ENCODE assay signal across 9 cellular contexts in genomic region chr9:2570615-2571479, GRCh38. TPM values are rescaled to one million over a fixed set of nuclear protein-coding genes. Genes with fewer than 3 reads are reported as not detected.
DNase-seq lines count a peak whose midpoint lies in the region; ATAC-seq and TF ChIP-seq lines count a peak whose summit lies in the region.
"Had no signal": no experiment of that assay in that cellular context is flagged by ENCODE, and none has a peak within 500 bp of the region (broad histone marks: within the 10 kb centered on the region; RNA-seq: fewer than 3 reads in every experiment).

No MANE protein-coding gene starts in this region.

- no peak overlapping the region for H2BK20ac ChIP-seq in IMR-90 (ENCODE audit: low read depth, low read length)

- in situ Hi-C loops in G401 (cut with HindIII; ENCODE audit: low sequenced_read_pairs) (no loop called here), IMR-90 (cut with MboI; ENCODE audit: low sequenced_read_pairs) (no loop called here)

- H3K9me3 ChIP-seq in IMR-90 (ENCODE audit: control insufficient read depth, insufficient read depth, low read length): no peaks in the 10 kb centered on the region
- H3K9me3 ChIP-seq in fibroblast of lung (ENCODE audit: control insufficient read depth, insufficient read depth, low read depth, low read length): no peaks in the 10 kb centered on the region
- H3K9me3 ChIP-seq in trophoblast cell (ENCODE audit: insufficient read depth, low read depth, low read length): no peaks in the 10 kb centered on the region

- H3K9ac ChIP-seq in IMR-90 (ENCODE audit: low read depth, low read length) (no peak overlapping the region), fibroblast of lung (ENCODE audit: insufficient read depth, low read length) (no peak overlapping the region), trophoblast cell (ENCODE audit: low read length) (no peak overlapping the region)

- CTCF ChIA-PET in IMR-90 (lab: Yijun Ruan, JAX): interaction anchor here (0.6 kb wide), 1 partner anchor 353 kb away, joined by 3 read pairs; no protein-coding TSS in a partner anchor

- POLR2A ChIA-PET in IMR-90 (lab: Charles Lee; ENCODE audit: unreplicated experiment): no interaction called here

- DNase-seq in G401 (ENCODE audit: low spot score) (peak; percentile 42), IMR-90 (peak; percentile 62), SIG-M5 (lab: John Stamatoyannopoulos, UW) (peak; percentile 75), fibroblast of lung (ENCODE audit: low read depth in 2 of 2) (peak; percentile 83 to 93), trophoblast cell (peak; percentile 98 to 99), middle frontal gyrus (ENCODE audit: extremely low spot score, low spot score) (no peak)
- no peak for DNase-seq in activated T-helper 1 cell treated with anti-CD3 and anti-CD28 coated beads, Interleukin-12 subunit alpha, Interleukin-12 subunit beta, Interleukin-2, Interleukin-4 antibody, amounts not matched to agents 30 ng/mL and 10 ng/mL and 1 ng/mL, durations not matched to agents 14 hours and 24 hours and 36 hours (ENCODE audit: low spot score)

- H3K27ac ChIP-seq in IMR-90 (ENCODE audit: insufficient read depth, low read length): no peak overlapping the region
- no peak overlapping the region for H3K27ac ChIP-seq in fibroblast of lung (ENCODE audit: insufficient read depth, low read length)
- peak overlapping the region; percentile 79 for H3K27ac ChIP-seq in trophoblast cell (ENCODE audit: low read depth, low read length)
- H3K27ac ChIP-seq: SK-N-MC had no signal

- no peaks in the 10 kb centered on the region for H3K79me1 ChIP-seq in IMR-90 (ENCODE audit: low read depth in 1 of 2, low read length in 2 of 2)
- H3K79me1 ChIP-seq in trophoblast cell (ENCODE audit: low read length): peaks cover 2% of the 10 kb centered on the region

- H4K8ac ChIP-seq in IMR-90 (ENCODE audit: low read depth in 2 of 2, low read length in 2 of 2) (no peak overlapping the region), trophoblast cell (ENCODE audit: low read depth, low read length) (no peak overlapping the region)

- H4K91ac ChIP-seq in IMR-90 (ENCODE audit: insufficient read depth, low read depth, low read length) (no peak overlapping the region), trophoblast cell (ENCODE audit: low read depth, low read length) (no peak overlapping the region)

- no peak overlapping the region for H4K5ac ChIP-seq in IMR-90 (ENCODE audit: low read depth, low read length)

- 0 out of 2 replicates have a peak overlapping the region, but pooled peaks have one; percentile 56 for H3K23ac ChIP-seq in IMR-90 (ENCODE audit: low read depth, low read length)
- no peak overlapping the region for H3K23ac ChIP-seq in trophoblast cell (ENCODE audit: low read length)

- no peaks in the 10 kb centered on the region for H3K36me3 ChIP-seq in IMR-90 (ENCODE audit: control insufficient read depth, insufficient read depth, low read length)
- no peaks in the 10 kb centered on the region for H3K36me3 ChIP-seq in fibroblast of lung (ENCODE audit: control insufficient read depth, insufficient read depth, low read length)
- H3K36me3 ChIP-seq in trophoblast cell (ENCODE audit: control insufficient read depth in 1 of 2, insufficient read depth in 2 of 2, low read length in 2 of 2): no peaks in the 10 kb centered on the region

- H3K14ac ChIP-seq in IMR-90 (replicated peaks; ENCODE audit: low read depth, low read length) (peak overlapping the region; percentile 74), trophoblast cell (ENCODE audit: low read length) (no peak overlapping the region)

- TF ChIP-seq CTCF in IMR-90 (conservative IDR thresholded peaks at IDR 0.05; ENCODE audit: low read depth, low read length): no peak
- TF ChIP-seq CTCF in fibroblast of lung (conservative IDR thresholded peaks at IDR 0.05 in 1 of 2, IDR thresholded peaks at IDR 0.05 in 1 of 2; ENCODE audit: low read depth in 1 of 2, low read length in 2 of 2): no peak

- H3K27me3 Mint-ChIP-seq in activated T-helper 1 cell treated with anti-CD3 and anti-CD28 coated beads, Interleukin-12 subunit alpha, Interleukin-12 subunit beta, Interleukin-2, Interleukin-4 antibody, amounts not matched to agents 30 ng/mL and 10 ng/mL and 1 ng/mL, durations not matched to agents 14 hours and 24 hours and 36 hours (ENCODE audit: insufficient read depth): peaks cover 5% of the 10 kb centered on the region

- H3K4me1 Mint-ChIP-seq in activated T-helper 1 cell treated with anti-CD3 and anti-CD28 coated beads, Interleukin-12 subunit alpha, Interleukin-12 subunit beta, Interleukin-2, Interleukin-4 antibody, amounts not matched to agents 30 ng/mL and 10 ng/mL and 1 ng/mL, durations not matched to agents 14 hours and 24 hours and 36 hours (ENCODE audit: low read depth): no peaks in the 10 kb centered on the region

- no peaks in the 10 kb centered on the region for H3K36me3 Mint-ChIP-seq in activated T-helper 1 cell treated with anti-CD3 and anti-CD28 coated beads, Interleukin-12 subunit alpha, Interleukin-12 subunit beta, Interleukin-2, Interleukin-4 antibody, amounts not matched to agents 30 ng/mL and 10 ng/mL and 1 ng/mL, durations not matched to agents 14 hours and 24 hours and 36 hours (ENCODE audit: low read depth)

- intact Hi-C loops in IMR-90 (cut with micrococcal nuclease): no loop called here
- intact Hi-C loops in activated T-helper 1 cell treated with anti-CD3 and anti-CD28 coated beads, Interleukin-12 subunit alpha, Interleukin-12 subunit beta, Interleukin-2, Interleukin-4 antibody, amounts not matched to agents 30 ng/mL and 10 ng/mL and 1 ng/mL, durations not matched to agents 14 hours and 24 hours and 36 hours (cut with micrococcal nuclease): no loop called here

- no peak overlapping the region for H3K4ac ChIP-seq in IMR-90 (ENCODE audit: low read depth, low read length)
- no peak overlapping the region for H3K4ac ChIP-seq in trophoblast cell (ENCODE audit: low read depth, low read length)

- dilution Hi-C loops in IMR-90 (cut with HindIII; ENCODE audit: low sequenced_read_pairs, unreplicated experiment): no loop called here

- 20% methylated on average over 1 of the region's 7 CpGs; no CpG with 5 or more reads in 1 of the 2 experiments for WGBS in IMR-90 (ENCODE audit: extremely low coverage in 2 of 2, insufficient read length in 1 of 2), 2 experiments
- WGBS in trophoblast cell (ENCODE audit: extremely low coverage, insufficient coverage, insufficient read length): no CpG with 5 or more reads among the region's 7 CpGs

- H3K4me2 ChIP-seq in IMR-90 (ENCODE audit: low read depth, low read length) (peak overlapping the region; percentile 57), fibroblast of lung (ENCODE audit: extremely low read depth, insufficient read depth, low read length) (no peak overlapping the region), trophoblast cell (ENCODE audit: low read length) (peak overlapping the region; percentile 21)

- peak; percentile 89 for ATAC-seq in GM21723 (IDR thresholded peaks at IDR 0.05; ENCODE audit: unreplicated experiment)
- ATAC-seq in IMR-90 (ENCODE audit: low read depth): peak; percentile 80

- H4K12ac ChIP-seq in trophoblast cell (ENCODE audit: low read depth, low read length): no peak overlapping the region

- H3K4me3 ChIP-seq in IMR-90 (ENCODE audit: insufficient read depth, low read depth, low read length): no peak overlapping the region
- peak overlapping the region in 1 of 4 experiments; percentile 12 for H3K4me3 ChIP-seq in fibroblast of lung (replicated peaks in 1 of 4; ENCODE audit: control extremely low read depth in 1 of 4, insufficient read depth in 1 of 4, low read depth in 3 of 4, low read length in 4 of 4)
- no peak overlapping the region for H3K4me3 ChIP-seq in trophoblast cell (ENCODE audit: low read depth, low read length)
- H3K4me3 ChIP-seq: SK-N-MC had no signal

- no peak overlapping the region for H2BK120ac ChIP-seq in IMR-90 (ENCODE audit: low read depth, low read length)
- no peak overlapping the region for H2BK120ac ChIP-seq in trophoblast cell (ENCODE audit: insufficient read depth, low read length, poor library complexity)

- H3K27ac Mint-ChIP-seq in activated T-helper 1 cell treated with anti-CD3 and anti-CD28 coated beads, Interleukin-12 subunit alpha, Interleukin-12 subunit beta, Interleukin-2, Interleukin-4 antibody, amounts not matched to agents 30 ng/mL and 10 ng/mL and 1 ng/mL, durations not matched to agents 14 hours and 24 hours and 36 hours: no peak overlapping the region

- H3K4me3 Mint-ChIP-seq in activated T-helper 1 cell treated with anti-CD3 and anti-CD28 coated beads, Interleukin-12 subunit alpha, Interleukin-12 subunit beta, Interleukin-2, Interleukin-4 antibody, amounts not matched to agents 30 ng/mL and 10 ng/mL and 1 ng/mL, durations not matched to agents 14 hours and 24 hours and 36 hours: no peak overlapping the region

- peaks cover 7% of the 10 kb centered on the region for H3K9me1 ChIP-seq in IMR-90 (ENCODE audit: insufficient read depth, low read length)

- TF ChIP-seq RAD21 in IMR-90 (IDR thresholded peaks at IDR 0.05; ENCODE audit: low read length): no peak

- H3K9me3 Mint-ChIP-seq in activated T-helper 1 cell treated with anti-CD3 and anti-CD28 coated beads, Interleukin-12 subunit alpha, Interleukin-12 subunit beta, Interleukin-2, Interleukin-4 antibody, amounts not matched to agents 30 ng/mL and 10 ng/mL and 1 ng/mL, durations not matched to agents 14 hours and 24 hours and 36 hours: no peaks in the 10 kb centered on the region

- H2BK15ac ChIP-seq in IMR-90 (ENCODE audit: low read depth, low read length): no peak overlapping the region

- H3K27me3 ChIP-seq in IMR-90 (ENCODE audit: control insufficient read depth, insufficient read depth, low read length) (no peaks in the 10 kb centered on the region), fibroblast of lung (ENCODE audit: control insufficient read depth, insufficient read depth, low read length) (no peaks in the 10 kb centered on the region), trophoblast cell (ENCODE audit: insufficient read depth, low read length) (no peaks in the 10 kb centered on the region)

- no TSS peak for BruUV-seq in IMR-90 (replicated peaks; lab: Mats Ljungman, UMichigan)

- H3K4me1 ChIP-seq in IMR-90 (ENCODE audit: control insufficient read depth, insufficient read depth, low read length) (peaks cover 7% of the 10 kb centered on the region), fibroblast of lung (ENCODE audit: control insufficient read depth, extremely low read depth, insufficient read depth, low read length) (peaks cover 3% of the 10 kb centered on the region), trophoblast cell (ENCODE audit: control insufficient read depth in 1 of 2, insufficient read depth in 2 of 2, low read length in 2 of 2) (peaks cover 7 to 13% of the 10 kb centered on the region in 2 experiments)

- H2BK5ac ChIP-seq in IMR-90 (ENCODE audit: low read depth, low read length, poor library complexity, severe bottlenecking) (no peak overlapping the region), trophoblast cell (ENCODE audit: low read depth, low read length, poor library complexity) (no peak overlapping the region)

- peak overlapping the region; percentile 53 for H2AFZ ChIP-seq in IMR-90 (replicated peaks; ENCODE audit: low read length, poor library complexity)
- no peak overlapping the region for H2AFZ ChIP-seq in fibroblast of lung (ENCODE audit: low read length)
- H2AFZ ChIP-seq in trophoblast cell (ENCODE audit: insufficient read depth, low read length, poor library complexity): no peak overlapping the region

- H4K20me1 ChIP-seq in IMR-90 (ENCODE audit: insufficient read depth, low read length): no peaks in the 10 kb centered on the region
- no peaks in the 10 kb centered on the region for H4K20me1 ChIP-seq in fibroblast of lung (ENCODE audit: control insufficient read depth, extremely low read depth, insufficient read depth, low read length)

- H2AK5ac ChIP-seq in IMR-90 (ENCODE audit: low read depth, low read length) (peak overlapping the region; percentile 4; the same call in 1 of the 2 replicates), trophoblast cell (ENCODE audit: low read length) (no peak overlapping the region)

- no peak overlapping the region for H2BK12ac ChIP-seq in trophoblast cell (ENCODE audit: low read length)

- H3K18ac ChIP-seq in IMR-90 (ENCODE audit: low read depth, low read length) (peak overlapping the region; percentile 73), trophoblast cell (ENCODE audit: low read length) (no peak overlapping the region)

- no peaks in the 10 kb centered on the region for H3K79me2 ChIP-seq in fibroblast of lung (ENCODE audit: control insufficient read depth, insufficient read depth, low read length)
- no peaks in the 10 kb centered on the region for H3K79me2 ChIP-seq in trophoblast cell (ENCODE audit: control insufficient read depth, insufficient read depth, low read length, poor library complexity)

- H3K56ac ChIP-seq in IMR-90 (ENCODE audit: extremely low read depth, insufficient read depth, low read length): no peak overlapping the region

- no peak for TF ChIP-seq POLR2A in IMR-90 (IDR thresholded peaks at IDR 0.05; ENCODE audit: low read depth, low read length)

- no peak overlapping the region for H2AK9ac ChIP-seq in IMR-90 (replicated peaks; ENCODE audit: low read depth, low read length, poor library complexity)

RNA-seq across cellular contexts. Expression of gene VLDLR, which starts 50.7 kb away (rescaled TPM):
- not detected in 2 replicates for total RNA-seq in G401 (2014; rRNA removed; shearing (Covaris generic))
- total RNA-seq in IMR-90 (2012; rRNA removed) (8.3 and 9.0 TPM in 2 replicates), fibroblast of lung (16.4 and 26.3 TPM in 2 replicates)
- polyA plus RNA-seq in IMR-90 (2012; rRNA removed) (8.3 and 10.2 TPM in 2 replicates), fibroblast of lung (11.0 and 11.9 TPM in 2 replicates)
- polyA plus RNA-seq in IMR-90 (2012; cell fraction: cytosol; rRNA removed): 4.2 and 5.7 TPM in 2 replicates
- 5.6 and 17.1 TPM in 2 replicates for polyA plus RNA-seq in IMR-90 (2012; cell fraction: nucleus; rRNA removed; ENCODE audit: low replicate concordance)
- 8.9 and 10.3 TPM in 2 replicates for polyA plus RNA-seq in fibroblast of lung (2012)
- polyA minus RNA-seq in fibroblast of lung (ENCODE audit: low replicate concordance): 8.5 and 11.4 TPM in 2 replicates
- polyA plus RNA-seq in trophoblast cell (2013): 28.9 and 29.4 TPM in 2 replicates
- total RNA-seq in activated T-helper 1 cell treated with anti-CD3 and anti-CD28 coated beads, Interleukin-12 subunit alpha, Interleukin-12 subunit beta, Interleukin-2, Interleukin-4 antibody, amounts not matched to agents 30 ng/mL and 10 ng/mL and 1 ng/mL, durations not matched to agents 14 hours and 24 hours and 36 hours: 4.9 and 5.2 TPM in 2 replicates

Comparison
In these comparisons a context has a peak if more than half of its experiments do, and no peak if none do; other contexts are left out.
1. DNase-seq: peak in G401 (single experiment), IMR-90 (single experiment), SIG-M5 (single experiment), fibroblast of lung (2 of 2) and trophoblast cell (2 of 2); none in middle frontal gyrus (single experiment) and activated T-helper 1 cell treated with anti-CD3 and anti-CD28 coated beads, Interleukin-12 subunit alpha, Interleukin-12 subunit beta, Interleukin-2, Interleukin-4 antibody, amounts not matched to agents 30 ng/mL and 10 ng/mL and 1 ng/mL, durations not matched to agents 14 hours and 24 hours and 36 hours (single experiment).